Comparison of ENCODE assay signal across 20 cellular contexts in the genomic region with DNA sequence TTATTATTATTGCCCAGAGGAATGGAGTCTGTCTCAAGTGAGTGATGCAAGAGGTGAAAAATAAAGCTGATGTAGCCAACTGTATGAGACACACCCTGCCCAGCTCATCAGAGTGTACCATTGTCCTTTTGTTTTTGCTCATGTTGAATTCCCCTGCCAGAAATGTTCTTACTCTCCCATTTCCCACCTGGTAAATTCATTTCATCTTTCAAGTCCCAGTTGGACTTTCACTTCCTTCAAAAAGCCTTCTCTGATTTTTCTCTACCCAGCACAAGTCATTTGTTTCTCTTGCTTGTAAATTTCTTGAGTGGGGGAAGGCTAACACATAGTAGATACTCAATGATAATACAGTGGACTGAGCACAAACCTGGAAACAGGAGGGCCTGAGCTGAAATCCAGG.
DNase-seq lines count a peak whose midpoint lies in the region; ATAC-seq and TF ChIP-seq lines count a peak whose summit lies in the region.
"Had no signal": no experiment of that assay in that cellular context is flagged by ENCODE, and none has a peak within 500 bp of the region (broad histone marks: within the 10 kb centered on the region; RNA-seq: fewer than 3 reads in every experiment).

No MANE protein-coding gene starts in this region.

- CTCF ChIA-PET in mammary epithelial cell (lab: Charles Lee; ENCODE audit: low non-redundant PET), result interaction anchor here (0.6 to 0.7 kb wide), 2 partner anchors 512 to 1620 kb away, joined by 3 to 5 read pairs; no protein-coding TSS in a partner anchor

- H3K27me3 ChIP-seq in mammary epithelial cell (ENCODE audit: insufficient read depth, low read length) (no peaks in the 10 kb centered on the region), Karpas-422 (ENCODE audit: low read length) (no peaks in the 10 kb centered on the region)
- H3K27me3 ChIP-seq: ovary, thyroid gland had no signal

- H3K36me3 ChIP-seq in mammary epithelial cell (ENCODE audit: insufficient read depth, low read length) (no peaks in the 10 kb centered on the region), Karpas-422 (ENCODE audit: insufficient read depth, low read length) (no peaks in the 10 kb centered on the region)
- H3K36me3 ChIP-seq: HAP-1, ovary, thyroid gland had no signal

- in situ Hi-C loops in mammary epithelial cell (cut with MboI; ENCODE audit: low sequenced_read_pairs in 2 of 2), result no loop called here

- TF ChIP-seq CTCF in mammary epithelial cell (conservative IDR thresholded peaks at IDR 0.05 in 1 of 2, IDR thresholded peaks at IDR 0.05 in 1 of 2; ENCODE audit: extremely low read depth in 1 of 2, insufficient read depth in 1 of 2, low read depth in 1 of 2, low read length in 2 of 2), result no peak

- no peak overlapping the region for H3K9ac ChIP-seq in mammary epithelial cell (ENCODE audit: insufficient read depth, low read length)
- H3K9ac ChIP-seq in Karpas-422 (ENCODE audit: low read length), result no peak overlapping the region

- no peak overlapping the region for H3K27ac ChIP-seq in mammary epithelial cell (ENCODE audit: insufficient read depth, low read depth, low read length)
- H3K27ac ChIP-seq in Karpas-422 (ENCODE audit: low read length), result no peak overlapping the region
- H3K27ac ChIP-seq: ovary, thyroid gland had no signal

- H3K4me1 ChIP-seq in mammary epithelial cell (ENCODE audit: insufficient read depth, low read length) (peaks cover 5% of the 10 kb centered on the region), Karpas-422 (ENCODE audit: low read length) (no peaks in the 10 kb centered on the region)
- H3K4me1 ChIP-seq: HAP-1, thyroid gland had no signal

- H3K4me3 ChIP-seq in mammary epithelial cell (replicated peaks in 1 of 3; ENCODE audit: insufficient read depth in 1 of 3, low read depth in 2 of 3, low read length in 3 of 3), result no peak overlapping the region
- no peak overlapping the region for H3K4me3 ChIP-seq in Karpas-422 (ENCODE audit: low read length)
- H3K4me3 ChIP-seq: HAP-1, ovary, thyroid gland had no signal

- H4K20me1 ChIP-seq in mammary epithelial cell (ENCODE audit: insufficient read depth, low read length) (no peaks in the 10 kb centered on the region), Karpas-422 (ENCODE audit: insufficient read depth, low read depth, low read length) (no peaks in the 10 kb centered on the region)

- dilution Hi-C loops in mammary epithelial cell (cut with HindIII; ENCODE audit: low sequenced_read_pairs), result no loop called here

- H3K9me3 ChIP-seq in mammary epithelial cell (replicated peaks; ENCODE audit: insufficient read depth, low read length), result no peaks in the 10 kb centered on the region
- no peaks in the 10 kb centered on the region for H3K9me3 ChIP-seq in Karpas-422 (ENCODE audit: low read length)
- H3K9me3 ChIP-seq: HAP-1, ovary, thyroid gland had no signal

- H3K79me2 ChIP-seq in mammary epithelial cell (ENCODE audit: insufficient read depth, low read length) (no peaks in the 10 kb centered on the region), Karpas-422 (ENCODE audit: low read length) (no peaks in the 10 kb centered on the region)

- H3K4me2 ChIP-seq in mammary epithelial cell (ENCODE audit: insufficient read depth, low read depth, low read length), result no peak overlapping the region
- H3K4me2 ChIP-seq in Karpas-422 (ENCODE audit: low read depth, low read length, poor library complexity, severe bottlenecking), result no peak overlapping the region

- DNase-seq in mammary epithelial cell, result peak; percentile 56
- no peak for DNase-seq in stimulated activated CD4-positive, alpha-beta T cell treated with anti-CD3 and anti-CD28 coated beads, Interleukin-4, amount 100 ng/mL, for 4 hours
- no peak for DNase-seq in Karpas-422
- no peak for DNase-seq in GM19240 (ENCODE audit: insufficient read length, low spot score)
- DNase-seq in effector CD4-positive, alpha-beta T cell, result no peak
- DNase-seq: activated B cell treated with CpG ODN at 0.5 μM for 24 hours; central memory CD4-positive, alpha-beta T cell; effector memory CD4-positive, alpha-beta T cell; NCI-H146; NCI-H2227 treated with DMSO at 0.1 percent for 48 hours; NK-92 treated with Interleukin-12 subunit alpha and Interleukin-12 subunit beta, amount 100 ng/mL, for 24 hours; ovary; stimulated activated CD4-positive, alpha-beta T cell treated with anti-CD3 and anti-CD28 coated beads, Interleukin-4, amount 100 ng/mL, for 1 hour; T-helper 17 cell; thyroid gland had no signal

- no TSS peak for BruUV-seq in mammary epithelial cell (replicated peaks; lab: Mats Ljungman, UMichigan)

- peak; percentile 72 for ATAC-seq in GM18508 (IDR thresholded peaks at IDR 0.05; ENCODE audit: insufficient read depth, unreplicated experiment)
- ATAC-seq in GM21423 (IDR thresholded peaks at IDR 0.05; ENCODE audit: unreplicated experiment), result peak; percentile 67
- peak; percentile 84 for ATAC-seq in HG02852 (IDR thresholded peaks at IDR 0.05; ENCODE audit: unreplicated experiment)
- ATAC-seq: Right ventricle myocardium inferior, T-helper 17 cell had no signal

- intact Hi-C loops in mammary epithelial cell (cut with micrococcal nuclease), result no loop called here

- H2AFZ ChIP-seq in mammary epithelial cell (ENCODE audit: low read depth, low read length), result peak overlapping the region; percentile 51
- H2AFZ ChIP-seq in Karpas-422 (ENCODE audit: low read length), result no peak overlapping the region

- H3K9me2 ChIP-seq in Karpas-422 (replicated peaks; ENCODE audit: insufficient read depth, low read length), result no peaks in the 10 kb centered on the region
